ENCODE assay signal across 1 cellular context in the genomic region with DNA sequence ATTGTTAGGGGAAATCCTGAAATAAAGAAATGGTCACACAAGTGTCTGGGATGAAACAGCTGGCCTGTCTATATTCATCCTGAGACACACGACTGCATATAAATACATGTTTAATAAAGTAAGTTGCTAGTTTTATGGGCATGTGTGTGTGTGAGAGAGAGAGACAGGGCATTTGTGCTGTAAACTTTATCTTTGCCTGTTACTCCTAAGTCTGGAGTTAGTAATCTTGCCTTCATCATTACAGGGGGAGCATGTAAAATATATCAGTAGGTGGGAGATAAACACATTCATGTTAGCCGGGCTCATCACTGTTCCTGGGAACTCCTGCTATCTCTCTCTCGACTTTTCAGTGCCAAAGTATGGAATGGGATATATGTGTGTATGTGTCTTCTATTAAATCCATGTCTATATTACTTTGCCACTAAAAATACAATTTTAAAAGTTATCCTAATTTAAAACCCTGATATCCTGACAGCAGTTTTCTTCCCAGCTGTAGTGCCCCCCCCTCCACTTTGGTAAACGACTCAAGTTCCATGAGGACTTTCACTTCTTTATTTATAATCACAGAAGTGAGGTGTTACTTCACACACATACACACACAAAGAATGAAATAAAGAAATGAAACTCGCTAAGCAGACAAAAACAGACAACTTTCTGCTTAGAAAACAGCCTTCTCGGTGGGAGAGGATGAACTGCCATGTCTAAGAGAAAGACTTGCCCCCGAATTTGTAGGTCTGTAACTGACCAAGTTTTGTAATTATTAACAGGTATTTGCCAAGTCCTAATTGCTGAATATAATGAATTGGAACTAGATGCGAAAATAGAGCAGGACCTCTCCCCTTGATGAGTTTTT.
TF ChIP-seq lines count a peak whose summit lies in the region.

No MANE protein-coding gene starts in this region.

TF ChIP-seq in HepG2, 621 proteins besides CTCF, POLR2A, EP300 and RAD21 (continued from another document):
- no peak for TF ChIP-seq ATF6 (CRISPR knock-in tag; conservative IDR thresholded peaks at IDR 0.05)
- no peak for TF ChIP-seq NFE2L1 (CRISPR knock-in tag; IDR thresholded peaks at IDR 0.05; ENCODE audit: borderline replicate concordance)
